6 cellular contexts compared by ENCODE assay signal in the genomic region with DNA sequence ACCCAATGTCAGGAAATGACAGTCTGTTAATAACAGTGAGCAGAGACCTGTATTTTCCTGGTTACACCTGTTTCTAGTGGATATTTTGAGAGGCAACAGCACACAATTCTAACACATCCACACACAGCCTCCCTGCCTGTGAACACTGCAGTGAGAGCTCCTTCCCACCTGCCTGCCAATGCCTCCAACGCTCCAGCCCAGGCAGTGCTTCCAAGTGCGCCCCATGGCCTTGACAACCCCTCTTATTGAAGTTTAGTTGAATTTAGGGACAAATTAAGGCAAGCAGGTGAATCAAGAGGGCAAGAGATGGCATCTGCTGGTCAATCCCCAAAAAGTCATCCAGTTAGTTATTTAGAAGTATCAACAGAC. TPM values are rescaled to one million over a fixed set of nuclear protein-coding genes. Genes with fewer than 3 reads are reported as not detected.
DNase-seq lines count a peak whose midpoint lies in the region; ATAC-seq and TF ChIP-seq lines count a peak whose summit lies in the region.

No MANE protein-coding gene starts in this region.

- H3K36me3 Mint-ChIP-seq in glutamatergic neuron (ENCODE audit: unreplicated experiment): no peaks in the 10 kb centered on the region

- H3K27me3 ChIP-seq in upper lobe of right lung: no peaks in the 10 kb centered on the region

- no peak overlapping the region for H3K4me3 Mint-ChIP-seq in glutamatergic neuron (ENCODE audit: unreplicated experiment)

- peaks cover 34% of the 10 kb centered on the region for H3K4me1 ChIP-seq in upper lobe of right lung

- no peak overlapping the region for H3K4me3 ChIP-seq in upper lobe of right lung

- TF ChIP-seq CTCF in upper lobe of right lung (IDR thresholded peaks at IDR 0.05) (no peak), glutamatergic neuron (IDR thresholded peaks at IDR 0.05; ENCODE audit: partially characterized antibody, unreplicated experiment) (no peak)

- intact Hi-C loops in Right ventricle myocardium superior (cut with DNase I): loop anchor here (5.0 kb wide), 1 partner anchor 33 kb away; no protein-coding TSS in a partner anchor
- intact Hi-C loops in cardiac septum (cut with DNase I): loop anchor here (5.0 kb wide), 4 partner anchors 33 to 188 kb away; a partner anchor contains a TSS
- intact Hi-C loops in left ventricle myocardium superior (cut with micrococcal nuclease): no loop called here
- intact Hi-C loops in upper lobe of right lung (cut with DNase I): no loop called here

- H3K27me3 Mint-ChIP-seq in glutamatergic neuron (ENCODE audit: unreplicated experiment): peaks cover 5% of the 10 kb centered on the region

- no peak overlapping the region for H3K27ac Mint-ChIP-seq in glutamatergic neuron (ENCODE audit: unreplicated experiment)

- peak overlapping the region; percentile 60 for H3K27ac ChIP-seq in upper lobe of right lung

- ATAC-seq in Right ventricle myocardium superior (ENCODE audit: poor library complexity) (no peak), left ventricle myocardium superior (peak; percentile 2), upper lobe of right lung (no peak)

- no peaks in the 10 kb centered on the region for H3K9me3 ChIP-seq in upper lobe of right lung

- H3K9me3 Mint-ChIP-seq in glutamatergic neuron (ENCODE audit: unreplicated experiment): peaks cover 4% of the 10 kb centered on the region

- peaks cover 21% of the 10 kb centered on the region for H3K4me1 Mint-ChIP-seq in glutamatergic neuron (ENCODE audit: low read depth, unreplicated experiment)

- DNase-seq in Right ventricle myocardium superior (peak; percentile 40), cardiac septum (ENCODE audit: low spot score) (no peak), left ventricle myocardium superior (no peak), upper lobe of right lung (no peak), glutamatergic neuron (no peak), SHP77 treated with DMSO at 0.1 percent for 48 hours (lab: John Stamatoyannopoulos, UW) (no peak)

- H3K36me3 ChIP-seq in upper lobe of right lung: peaks cover 75% of the 10 kb centered on the region

RNA-seq across cellular contexts. Expression of a gene that starts 4.7 kb away (rescaled TPM):
- 336 TPM for total RNA-seq in Right ventricle myocardium superior
- 666 TPM for total RNA-seq in cardiac septum
- total RNA-seq in left ventricle myocardium superior: 364 TPM
- 159 TPM for total RNA-seq in upper lobe of right lung
- 236 TPM for total RNA-seq in glutamatergic neuron (ENCODE audit: unreplicated experiment)

RNA-seq across cellular contexts. Expression of a gene that starts 11.0 kb away (rescaled TPM):
- total RNA-seq in Right ventricle myocardium superior (63.1 TPM), cardiac septum (60.7 TPM), left ventricle myocardium superior (68.6 TPM), upper lobe of right lung (29.6 TPM), glutamatergic neuron (ENCODE audit: unreplicated experiment) (39.0 TPM)

RNA-seq across cellular contexts. Expression of a gene that starts 11.2 kb away (rescaled TPM):
- 19.0 TPM for total RNA-seq in Right ventricle myocardium superior
- 21.4 TPM for total RNA-seq in cardiac septum
- total RNA-seq in left ventricle myocardium superior: 21.0 TPM
- total RNA-seq in upper lobe of right lung: 31.6 TPM
- 24.3 TPM for total RNA-seq in glutamatergic neuron (ENCODE audit: unreplicated experiment)

RNA-seq across cellular contexts. Expression of a gene that starts 21.7 kb away (rescaled TPM):
- total RNA-seq in Right ventricle myocardium superior: 61.2 TPM
- total RNA-seq in cardiac septum: 98.0 TPM
- total RNA-seq in left ventricle myocardium superior: 78.0 TPM
- total RNA-seq in upper lobe of right lung: 145 TPM
- total RNA-seq in glutamatergic neuron (ENCODE audit: unreplicated experiment): 188 TPM

RNA-seq across cellular contexts. Expression of a gene that starts 22.5 kb away (rescaled TPM):
- total RNA-seq in Right ventricle myocardium superior: 23.3 TPM
- 27.0 TPM for total RNA-seq in cardiac septum
- total RNA-seq in left ventricle myocardium superior: 21.3 TPM
- 32.3 TPM for total RNA-seq in upper lobe of right lung
- total RNA-seq in glutamatergic neuron (ENCODE audit: unreplicated experiment): 33.7 TPM

Comparison
In these comparisons a context has a peak if more than half of its experiments do, and no peak if none do; other contexts are left out.
1. intact Hi-C loops: an anchor here in Right ventricle myocardium superior (5.0 kb wide) and cardiac septum (5.0 kb wide); none called in left ventricle myocardium superior and upper lobe of right lung.